In genomic region chr1:157137051-157137772, GRCh38 we compare ENCODE assay signal across 1 cellular context.
TF ChIP-seq lines count a peak whose summit lies in the region.

No MANE protein-coding gene starts in this region.

TF ChIP-seq in K562, 482 proteins besides CTCF, POLR2A, EP300 and RAD21 (continued from another document and continues in another):
- TF ChIP-seq TRIM24 (IDR thresholded peaks at IDR 0.05) (no peak), ELF1 (tag; IDR thresholded peaks at IDR 0.05) (0 out of 2 replicates have a peak, but pooled peaks have one; percentile 9), NBN (IDR thresholded peaks at IDR 0.05; ENCODE audit: low read depth) (0 out of 2 replicates have a peak, but pooled peaks have one; percentile 40), SMARCE1 (IDR thresholded peaks at IDR 0.05) (peak; percentile 55; the same call in 1 of the 2 replicates), SETDB1 (IDR thresholded peaks at IDR 0.05; ENCODE audit: low read length) (no peak), ZNF408 (CRISPR knock-in tag; IDR thresholded peaks at IDR 0.05; ENCODE audit: low read depth) (no peak), HCFC1 (IDR thresholded peaks at IDR 0.05; ENCODE audit: low read depth, low read length) (no peak), MIER1 (IDR thresholded peaks at IDR 0.05; ENCODE audit: low read depth) (no peak), ILK (tag; IDR thresholded peaks at IDR 0.05; ENCODE audit: borderline replicate concordance, low read depth) (no peak), ZSCAN32 (CRISPR knock-in tag; IDR thresholded peaks at IDR 0.05) (no peak), NKRF (IDR thresholded peaks at IDR 0.05; ENCODE audit: borderline replicate concordance) (0 out of 2 replicates have a peak, but pooled peaks have one; percentile 22), POLR3A (IDR thresholded peaks at IDR 0.05; ENCODE audit: borderline replicate concordance, extremely low read depth, insufficient read depth, insufficient read length) (no peak), SMARCC2 (IDR thresholded peaks at IDR 0.05; ENCODE audit: low read depth) (no peak), ZNF41 (CRISPR knock-in tag; conservative IDR thresholded peaks at IDR 0.05) (no peak), POLR2AphosphoS5 (IDR thresholded peaks at IDR 0.05; ENCODE audit: control insufficient read depth, insufficient read depth, low read depth, low read length) (no peak), JUNB (CRISPR knock-in tag; conservative IDR thresholded peaks at IDR 0.05) (no peak), NUFIP1 (IDR thresholded peaks at IDR 0.05; ENCODE audit: partially characterized antibody) (no peak), ZNF407 (IDR thresholded peaks at IDR 0.05; ENCODE audit: low read depth) (no peak), ZBTB11 (CRISPR knock-in tag; IDR thresholded peaks at IDR 0.05) (0 out of 6 replicates have a peak, but pooled peaks of 1 of the 3 experiments have one; percentile 14), EHMT2 (IDR thresholded peaks at IDR 0.05) (no peak), BRF1 (IDR thresholded peaks at IDR 0.05; ENCODE audit: borderline replicate concordance, extremely low read depth, insufficient read length) (no peak), PPARD (CRISPR knock-in tag; IDR thresholded peaks at IDR 0.05) (no peak), BCOR (IDR thresholded peaks at IDR 0.05) (no peak)
- TF ChIP-seq, protein P1, sequence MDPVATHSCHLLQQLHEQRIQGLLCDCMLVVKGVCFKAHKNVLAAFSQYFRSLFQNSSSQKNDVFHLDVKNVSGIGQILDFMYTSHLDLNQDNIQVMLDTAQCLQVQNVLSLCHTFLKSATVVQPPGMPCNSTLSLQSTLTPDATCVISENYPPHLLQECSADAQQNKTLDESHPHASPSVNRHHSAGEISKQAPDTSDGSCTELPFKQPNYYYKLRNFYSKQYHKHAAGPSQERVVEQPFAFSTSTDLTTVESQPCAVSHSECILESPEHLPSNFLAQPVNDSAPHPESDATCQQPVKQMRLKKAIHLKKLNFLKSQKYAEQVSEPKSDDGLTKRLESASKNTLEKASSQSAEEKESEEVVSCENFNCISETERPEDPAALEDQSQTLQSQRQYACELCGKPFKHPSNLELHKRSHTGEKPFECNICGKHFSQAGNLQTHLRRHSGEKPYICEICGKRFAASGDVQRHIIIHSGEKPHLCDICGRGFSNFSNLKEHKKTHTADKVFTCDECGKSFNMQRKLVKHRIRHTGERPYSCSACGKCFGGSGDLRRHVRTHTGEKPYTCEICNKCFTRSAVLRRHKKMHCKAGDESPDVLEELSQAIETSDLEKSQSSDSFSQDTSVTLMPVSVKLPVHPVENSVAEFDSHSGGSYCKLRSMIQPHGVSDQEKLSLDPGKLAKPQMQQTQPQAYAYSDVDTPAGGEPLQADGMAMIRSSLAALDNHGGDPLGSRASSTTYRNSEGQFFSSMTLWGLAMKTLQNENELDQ (CRISPR knock-in tag; IDR thresholded peaks at IDR 0.05; ENCODE audit: borderline replicate concordance): no peak
- TF ChIP-seq, protein P2, sequence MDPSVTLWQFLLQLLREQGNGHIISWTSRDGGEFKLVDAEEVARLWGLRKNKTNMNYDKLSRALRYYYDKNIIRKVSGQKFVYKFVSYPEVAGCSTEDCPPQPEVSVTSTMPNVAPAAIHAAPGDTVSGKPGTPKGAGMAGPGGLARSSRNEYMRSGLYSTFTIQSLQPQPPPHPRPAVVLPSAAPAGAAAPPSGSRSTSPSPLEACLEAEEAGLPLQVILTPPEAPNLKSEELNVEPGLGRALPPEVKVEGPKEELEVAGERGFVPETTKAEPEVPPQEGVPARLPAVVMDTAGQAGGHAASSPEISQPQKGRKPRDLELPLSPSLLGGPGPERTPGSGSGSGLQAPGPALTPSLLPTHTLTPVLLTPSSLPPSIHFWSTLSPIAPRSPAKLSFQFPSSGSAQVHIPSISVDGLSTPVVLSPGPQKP (CRISPR knock-in tag; IDR thresholded peaks at IDR 0.05): no peak
- TF ChIP-seq, protein P3, sequence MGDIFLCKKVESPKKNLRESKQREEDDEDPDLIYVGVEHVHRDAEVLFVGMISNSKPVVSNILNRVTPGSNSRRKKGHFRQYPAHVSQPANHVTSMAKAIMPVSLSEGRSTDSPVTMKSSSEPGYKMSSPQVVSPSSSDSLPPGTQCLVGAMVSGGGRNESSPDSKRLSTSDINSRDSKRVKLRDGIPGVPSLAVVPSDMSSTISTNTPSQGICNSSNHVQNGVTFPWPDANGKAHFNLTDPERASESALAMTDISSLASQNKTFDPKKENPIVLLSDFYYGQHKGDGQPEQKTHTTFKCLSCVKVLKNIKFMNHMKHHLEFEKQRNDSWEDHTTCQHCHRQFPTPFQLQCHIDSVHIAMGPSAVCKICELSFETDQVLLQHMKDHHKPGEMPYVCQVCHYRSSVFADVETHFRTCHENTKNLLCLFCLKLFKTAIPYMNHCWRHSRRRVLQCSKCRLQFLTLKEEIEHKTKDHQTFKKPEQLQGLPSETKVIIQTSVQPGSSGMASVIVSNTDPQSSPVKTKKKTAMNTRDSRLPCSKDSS (IDR thresholded peaks at IDR 0.05; ENCODE audit: low read depth, partially characterized antibody): no peak
- TF ChIP-seq, protein P4, sequence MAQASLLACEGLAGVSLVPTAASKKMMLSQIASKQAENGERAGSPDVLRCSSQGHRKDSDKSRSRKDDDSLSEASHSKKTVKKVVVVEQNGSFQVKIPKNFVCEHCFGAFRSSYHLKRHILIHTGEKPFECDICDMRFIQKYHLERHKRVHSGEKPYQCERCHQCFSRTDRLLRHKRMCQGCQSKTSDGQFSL (CRISPR knock-in tag; IDR thresholded peaks at IDR 0.05): no peak
- TF ChIP-seq, protein P4 (tag; IDR thresholded peaks at IDR 0.05): no peak
- TF ChIP-seq, protein P5, sequence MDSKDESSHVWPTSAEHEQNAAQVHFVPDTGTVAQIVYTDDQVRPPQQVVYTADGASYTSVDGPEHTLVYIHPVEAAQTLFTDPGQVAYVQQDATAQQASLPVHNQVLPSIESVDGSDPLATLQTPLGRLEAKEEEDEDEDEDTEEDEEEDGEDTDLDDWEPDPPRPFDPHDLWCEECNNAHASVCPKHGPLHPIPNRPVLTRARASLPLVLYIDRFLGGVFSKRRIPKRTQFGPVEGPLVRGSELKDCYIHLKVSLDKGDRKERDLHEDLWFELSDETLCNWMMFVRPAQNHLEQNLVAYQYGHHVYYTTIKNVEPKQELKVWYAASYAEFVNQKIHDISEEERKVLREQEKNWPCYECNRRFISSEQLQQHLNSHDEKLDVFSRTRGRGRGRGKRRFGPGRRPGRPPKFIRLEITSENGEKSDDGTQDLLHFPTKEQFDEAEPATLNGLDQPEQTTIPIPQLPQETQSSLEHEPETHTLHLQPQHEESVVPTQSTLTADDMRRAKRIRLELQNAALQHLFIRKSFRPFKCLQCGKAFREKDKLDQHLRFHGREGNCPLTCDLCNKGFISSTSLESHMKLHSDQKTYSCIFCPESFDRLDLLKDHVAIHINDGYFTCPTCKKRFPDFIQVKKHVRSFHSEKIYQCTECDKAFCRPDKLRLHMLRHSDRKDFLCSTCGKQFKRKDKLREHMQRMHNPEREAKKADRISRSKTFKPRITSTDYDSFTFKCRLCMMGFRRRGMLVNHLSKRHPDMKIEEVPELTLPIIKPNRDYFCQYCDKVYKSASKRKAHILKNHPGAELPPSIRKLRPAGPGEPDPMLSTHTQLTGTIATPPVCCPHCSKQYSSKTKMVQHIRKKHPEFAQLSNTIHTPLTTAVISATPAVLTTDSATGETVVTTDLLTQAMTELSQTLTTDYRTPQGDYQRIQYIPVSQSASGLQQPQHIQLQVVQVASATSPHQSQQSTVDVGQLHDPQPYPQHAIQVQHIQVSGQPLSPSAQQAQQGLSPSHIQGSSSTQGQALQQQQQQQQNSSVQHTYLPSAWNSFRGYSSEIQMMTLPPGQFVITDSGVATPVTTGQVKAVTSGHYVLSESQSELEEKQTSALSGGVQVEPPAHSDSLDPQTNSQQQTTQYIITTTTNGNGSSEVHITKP (IDR thresholded peaks at IDR 0.05; ENCODE audit: partially characterized antibody): no peak
